In genomic region chr7:80183900-80184685, GRCh38 we compare ENCODE assay signal across 22 cellular contexts. TPM values are rescaled to one million over a fixed set of nuclear protein-coding genes. Genes with fewer than 3 reads are reported as not detected.
DNase-seq lines count a peak whose midpoint lies in the region; FAIRE-seq and TF ChIP-seq lines count a peak whose summit lies in the region.
"Had no signal": no experiment of that assay in that cellular context is flagged by ENCODE, and none has a peak within 500 bp of the region (broad histone marks: within the 10 kb centered on the region; RNA-seq: fewer than 3 reads in every experiment).

No MANE protein-coding gene starts in this region.

- no peak for DNase-seq in T-helper 2 cell treated with Interferon-gamma antibody and Interleukin-4, amounts not matched to agents 5 μg/mL and 100 μg/mL, for 36 hours (ENCODE audit: low spot score)
- DNase-seq in T-helper 2 cell (no peak), LHCN-M2 (ENCODE audit: low read depth) (peak; percentile 26), H1 (ENCODE audit: low read depth in 1 of 2, low spot score in 2 of 2) (no peak), neural crest cell (ENCODE audit: low read depth, low spot score) (no peak), midbrain (lab: John Stamatoyannopoulos, UW) (no peak), OCI-M1 (lab: John Stamatoyannopoulos, UW) (no peak), CD14-positive monocyte (ENCODE audit: low spot score) (no peak)
- DNase-seq: activated CD4-positive, alpha-beta T cell treated with anti-CD3 and anti-CD28 coated beads, Interleukin-2, amount 50 U/mL, for 1 hour; activated CD8-positive, alpha-beta memory T cell treated with anti-CD3 and anti-CD28 coated beads, Interleukin-2, amount 50 U/mL, for 48 hours; activated gamma-delta T cell treated with Interleukin-2 at 50 U/mL for 16 hours; heart right ventricle; KG1; lower lobe of right lung; NCI-H1092 treated with DMSO at 0.1 percent for 48 hours; NCI-H2029; PC-3; SHP77 treated with DMSO at 0.1 percent for 48 hours; uterus had no signal

- no peak for FAIRE-seq in H1 (lab: Jason Lieb, UNC)
- FAIRE-seq: A204.1, D721Med had no signal

- H3K9me3 Mint-ChIP-seq in T-helper 2 cell treated with Interferon-gamma antibody and Interleukin-4, amounts not matched to agents 5 μg/mL and 100 μg/mL, for 36 hours = no peaks in the 10 kb centered on the region
- H3K9me3 Mint-ChIP-seq in neural crest cell (no peaks in the 10 kb centered on the region), CD14-positive monocyte (peaks cover 3 to 10% (median 6%) of the 10 kb centered on the region in 7 donors)

- intact Hi-C loops in CD14-positive monocyte (cut with micrococcal nuclease) = no loop called here

- H3K79me2 ChIP-seq in H1 (ENCODE audit: control insufficient read depth in 1 of 2, insufficient read depth in 2 of 2, low read length in 2 of 2) = peaks cover 0 to 71% of the 10 kb centered on the region in 2 experiments; a peak in 2 of 4 replicates

- H3K23me2 ChIP-seq in H1 (ENCODE audit: low read depth, low read length) = peaks cover 2% of the 10 kb centered on the region; the same call in 1 of the 2 replicates

- no peak overlapping the region for H3K4me3 ChIP-seq in H1 (ENCODE audit: extremely low read depth in 1 of 4, insufficient read depth in 2 of 4, low read depth in 3 of 4, low read length in 4 of 4)
- H3K4me3 ChIP-seq: BLaER1, heart right ventricle, lower lobe of right lung, uterus had no signal

- CTCF ChIA-PET in H1 (lab: Charles Lee; ENCODE audit: partially characterized antibody) = interaction anchor here (0.6 to 0.9 kb wide), 2 partner anchors 19 to 171 kb away, joined by 3 read pairs; no protein-coding TSS in a partner anchor

- H3K56ac ChIP-seq in H1 (replicated peaks; ENCODE audit: insufficient read length, low read depth, low read length) = no peak overlapping the region

- H3K4ac ChIP-seq in H1 (replicated peaks; ENCODE audit: insufficient read length, low read depth, low read length) = no peak overlapping the region

- peak overlapping the region in 1 of 2 experiments; percentile 58; a peak in 2 of 4 replicates for H3K4me2 ChIP-seq in H1 (ENCODE audit: insufficient read depth in 1 of 2, low read depth in 2 of 2, low read length in 2 of 2)
- H3K4me2 ChIP-seq: BLaER1 had no signal

- no peaks in the 10 kb centered on the region for H3K9me3 ChIP-seq in H1 (ENCODE audit: insufficient read depth in 2 of 2, low read depth in 1 of 2, low read length in 1 of 2)
- H3K9me3 ChIP-seq: lower lobe of right lung, uterus had no signal

- H4K20me1 ChIP-seq in H1 (replicated peaks in 1 of 2; ENCODE audit: control insufficient read depth in 1 of 2, insufficient read depth in 2 of 2, low read length in 2 of 2) = no peaks in the 10 kb centered on the region
- H4K20me1 ChIP-seq: BLaER1 had no signal

- TF ChIP-seq CTCF in H1 (IDR thresholded peaks at IDR 0.05; ENCODE audit: control extremely low read depth in 1 of 3, insufficient read depth in 1 of 3, low read depth in 1 of 3, low read length in 3 of 3) (no peak), neural crest cell (conservative IDR thresholded peaks at IDR 0.05) (no peak), CD14-positive monocyte (IDR thresholded peaks at IDR 0.05) (no peak)

- 88% methylated on average over 15 of the region's 15 CpGs; no CpG with 5 or more reads in 1 of the 2 experiments for WGBS in H1 (ENCODE audit: extremely low coverage in 1 of 2, insufficient coverage in 1 of 2, insufficient read length in 1 of 2, insufficient replicate concordance in 2 of 2, low coverage in 1 of 2, low lambda C conversion rate in 2 of 2, missing lambda C conversion rate in 1 of 2), 2 experiments

- peaks cover 1% of the 10 kb centered on the region for H3K4me1 Mint-ChIP-seq in T-helper 2 cell treated with Interferon-gamma antibody and Interleukin-4, amounts not matched to agents 5 μg/mL and 100 μg/mL, for 36 hours (ENCODE audit: low read depth)
- H3K4me1 Mint-ChIP-seq in neural crest cell (peaks cover 56% of the 10 kb centered on the region), CD14-positive monocyte (no peaks in the 10 kb centered on the region)

- no peaks in the 10 kb centered on the region; a peak in 1 of 8 replicates for H3K36me3 ChIP-seq in H1 (ENCODE audit: control insufficient read depth in 2 of 4, insufficient read depth in 4 of 4, low read length in 3 of 4)
- H3K36me3 ChIP-seq: BLaER1, heart right ventricle, lower lobe of right lung, uterus had no signal

- peak overlapping the region; percentile 37 for H3K27ac Mint-ChIP-seq in T-helper 2 cell treated with Interferon-gamma antibody and Interleukin-4, amounts not matched to agents 5 μg/mL and 100 μg/mL, for 36 hours
- H3K27ac Mint-ChIP-seq in neural crest cell (ENCODE audit: unreplicated experiment) (peak overlapping the region; percentile 76), CD14-positive monocyte (no peak overlapping the region)

- no peaks in the 10 kb centered on the region for H3K36me3 Mint-ChIP-seq in T-helper 2 cell treated with Interferon-gamma antibody and Interleukin-4, amounts not matched to agents 5 μg/mL and 100 μg/mL, for 36 hours (ENCODE audit: low read depth)
- peaks cover 3% of the 10 kb centered on the region for H3K36me3 Mint-ChIP-seq in neural crest cell (ENCODE audit: low read depth)
- H3K36me3 Mint-ChIP-seq in CD14-positive monocyte = no peaks in the 10 kb centered on the region

- H4K91ac ChIP-seq in H1 (replicated peaks; ENCODE audit: insufficient read length, low read length) = peak overlapping the region; percentile 45

- no peak overlapping the region for H2AFZ ChIP-seq in H1 (ENCODE audit: low read length)

- H3K27me3 Mint-ChIP-seq in T-helper 2 cell treated with Interferon-gamma antibody and Interleukin-4, amounts not matched to agents 5 μg/mL and 100 μg/mL, for 36 hours (ENCODE audit: low read depth) = no peaks in the 10 kb centered on the region
- H3K27me3 Mint-ChIP-seq in neural crest cell (ENCODE audit: low read depth) = no peaks in the 10 kb centered on the region
- H3K27me3 Mint-ChIP-seq in CD14-positive monocyte (ENCODE audit: low read depth in 3 of 3) = no peaks in the 10 kb centered on the region

- H3K14ac ChIP-seq in H1 (ENCODE audit: insufficient read length) = no peak overlapping the region

- no peaks in the 10 kb centered on the region for H3K79me1 ChIP-seq in H1 (ENCODE audit: low read depth, low read length)

- POLR2A ChIA-PET in H1 (lab: Charles Lee; ENCODE audit: partially characterized antibody) = no interaction called here

- peak overlapping the region; percentile 73 for H3K18ac ChIP-seq in H1 (ENCODE audit: extremely low read depth, low read length)

- no peak overlapping the region for H3K27ac ChIP-seq in H1 (ENCODE audit: low read depth, low read length)
- H3K27ac ChIP-seq: BLaER1, heart right ventricle, lower lobe of right lung, uterus had no signal

- no peak overlapping the region for H4K5ac ChIP-seq in H1 (ENCODE audit: insufficient read length, low read depth, low read length)

- H3K27me3 ChIP-seq in H1 (replicated peaks in 1 of 4; ENCODE audit: control insufficient read depth in 3 of 4, extremely low read depth in 1 of 4, insufficient read depth in 3 of 4, low read length in 3 of 4) = peaks cover 0 to 1% (median 0%) of the 10 kb centered on the region in 4 experiments; a peak in 1 of 7 replicates
- H3K27me3 ChIP-seq: BLaER1, heart right ventricle, uterus had no signal

- TF ChIP-seq POLR2A in H1 (IDR thresholded peaks at IDR 0.05; ENCODE audit: control extremely low read depth in 1 of 2, low read depth in 2 of 2, low read length in 2 of 2) = no peak

- peak overlapping the region; percentile 76 for H2BK20ac ChIP-seq in H1 (ENCODE audit: low read length)

- peak overlapping the region; percentile 77; the same call in 1 of the 2 replicates for H2BK5ac ChIP-seq in H1 (ENCODE audit: low read depth, low read length)

- peak overlapping the region; percentile 92 for H2AK5ac ChIP-seq in H1 (ENCODE audit: low read depth, low read length)

- no peak overlapping the region for H3K9ac ChIP-seq in H1 (replicated peaks in 1 of 4; ENCODE audit: extremely low read depth in 1 of 4, low read depth in 3 of 4, low read length in 3 of 4)
- H3K9ac ChIP-seq: BLaER1 had no signal

- TF ChIP-seq EP300 in H1 (IDR thresholded peaks at IDR 0.05; ENCODE audit: borderline replicate concordance in 1 of 2, low read depth in 2 of 2, low read length in 2 of 2) = no peak

- TF ChIP-seq RAD21 in H1 (IDR thresholded peaks at IDR 0.05 in 1 of 2, conservative IDR thresholded peaks at IDR 0.05 in 1 of 2; ENCODE audit: low read depth in 2 of 2, low read length in 2 of 2) = no peak

- H2BK120ac ChIP-seq in H1 (replicated peaks; ENCODE audit: low read depth, low read length) = peak overlapping the region; percentile 10

- no peak overlapping the region; the same call in 1 of the 2 replicates for H4K8ac ChIP-seq in H1 (ENCODE audit: extremely low read depth, insufficient read depth, low read length)

- H3K4me3 Mint-ChIP-seq in T-helper 2 cell treated with Interferon-gamma antibody and Interleukin-4, amounts not matched to agents 5 μg/mL and 100 μg/mL, for 36 hours = peak overlapping the region; percentile 67
- H3K4me3 Mint-ChIP-seq in neural crest cell = no peak overlapping the region
- no peak overlapping the region for H3K4me3 Mint-ChIP-seq in CD14-positive monocyte

- peak overlapping the region; percentile 88; the same call in 1 of the 2 replicates for H2BK12ac ChIP-seq in H1 (ENCODE audit: low read depth, low read length)

- H2BK15ac ChIP-seq in H1 (ENCODE audit: low read length) = no peak overlapping the region

- H3K23ac ChIP-seq in H1 (ENCODE audit: insufficient read length) = no peak overlapping the region

- H3K4me1 ChIP-seq in H1 (replicated peaks in 1 of 4; ENCODE audit: control insufficient read depth in 3 of 4, insufficient read depth in 4 of 4, low read length in 3 of 4) = peaks cover 0 to 38% (median 28%) of the 10 kb centered on the region in 4 experiments
- H3K4me1 ChIP-seq: BLaER1, lower lobe of right lung, uterus had no signal

RNA-seq across cellular contexts. Expression of gene GNAI1, which starts 49.5 kb away (rescaled TPM):
- total RNA-seq in LHCN-M2 (2014; rRNA removed) (84.0 and 95.9 TPM in 2 replicates), neural crest cell (25.2 and 26.7 TPM in 2 replicates)
- 36.7 TPM for polyA plus RNA-seq in LHCN-M2 (2012)
- total RNA-seq in H1 (2021; fragmentation: NEBNext Ultra II Directional; extraction: Animal tissue kit (Norgen Biotek cat#: 25700)) = 20.0 and 29.5 TPM in 2 replicates
- polyA plus RNA-seq in H1 (2011; rRNA removed) (6.0 and 8.0 TPM in 2 replicates), CD14-positive monocyte (1 to 10 TPM in 1 of 2 donors, under 1 TPM in 1; 0.79 to 1.0 TPM)
- 11.8 TPM for polyA plus RNA-seq in H1 (2011; cell fraction: cytosol; rRNA removed)
- polyA plus RNA-seq in H1 (2011; cell fraction: nucleus; rRNA removed) = 4.0 TPM
- polyA plus RNA-seq in H1 (2012, experiment 1 of 2) = 14.7 to 32.5 TPM (median 22.2 TPM) in 4 replicates
- 2.0 TPM for polyA plus RNA-seq in H1 (2012, experiment 2 of 2)
- 9.1 TPM for polyA plus RNA-seq in H1 (2013, experiment 1 of 2)
- polyA plus RNA-seq in H1 (2013, experiment 2 of 2) = 9.5 TPM
- 12.9 and 17.8 TPM in 2 replicates for polyA minus RNA-seq in H1 (2011; rRNA and poly(A)+ RNA removed)
- polyA minus RNA-seq in H1 (2011; cell fraction: cytosol; rRNA and poly(A)+ RNA removed) = 11.2 TPM
- 28.9 TPM for polyA minus RNA-seq in H1 (2011; cell fraction: nucleus; rRNA and poly(A)+ RNA removed)

Comparison
In these comparisons a context has a peak if more than half of its experiments do, and no peak if none do; other contexts are left out.
1. H3K27ac Mint-ChIP-seq: peak in T-helper 2 cell treated with Interferon-gamma antibody and Interleukin-4, amounts not matched to agents 5 μg/mL and 100 μg/mL, for 36 hours (single experiment) and neural crest cell (single experiment); none in CD14-positive monocyte (0 of 7).